In the genomic region with DNA sequence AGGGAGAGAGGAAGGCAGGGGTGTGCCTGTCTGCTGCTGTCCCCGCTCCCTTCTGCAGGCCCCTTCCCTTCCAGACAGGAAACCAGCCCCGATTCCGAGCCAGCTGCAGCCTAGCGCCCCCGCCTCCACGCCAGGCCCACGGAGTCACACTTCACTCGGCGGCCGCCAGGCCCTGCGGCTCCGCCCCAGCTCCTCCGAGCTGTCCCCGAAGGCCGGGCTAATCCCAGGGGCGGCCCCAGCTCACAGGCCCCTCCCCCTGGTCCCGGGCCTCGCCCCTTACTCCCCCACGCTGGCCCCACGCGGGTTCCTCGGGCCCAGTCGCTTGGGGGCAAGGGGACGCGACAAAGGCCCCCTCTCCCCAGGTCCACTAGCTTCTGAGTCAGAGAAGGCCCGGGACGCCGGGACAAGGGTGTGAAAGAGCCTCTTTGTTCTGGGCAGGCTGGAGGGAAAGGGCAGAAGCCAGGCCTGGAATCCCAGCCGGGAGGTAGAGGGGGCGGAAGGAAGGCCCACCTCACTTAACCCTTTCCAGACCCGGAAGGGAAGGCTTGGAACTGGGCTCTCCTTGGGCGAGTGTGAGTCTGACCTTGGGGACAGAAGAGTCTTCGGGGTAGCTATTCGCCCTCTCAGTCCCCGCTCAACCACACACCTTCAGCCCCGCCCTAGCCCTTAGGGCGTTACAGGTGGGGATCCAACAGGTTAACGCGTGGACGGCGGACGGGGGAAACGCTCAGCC, we compare ENCODE assay signal across 8 cellular contexts. TPM values are rescaled to one million over a fixed set of nuclear protein-coding genes. Genes with fewer than 3 reads are reported as not detected.
DNase-seq lines count a peak whose midpoint lies in the region; ATAC-seq and TF ChIP-seq lines count a peak whose summit lies in the region.

No MANE protein-coding gene starts in this region.

- H3K9me3 ChIP-seq in gastroesophageal sphincter (no peaks in the 10 kb centered on the region), vagina (no peaks in the 10 kb centered on the region)

- no peaks in the 10 kb centered on the region for H3K36me3 Mint-ChIP-seq in activated naive CD4-positive, alpha-beta T cell treated with anti-CD3 and anti-CD28 coated beads for 36 hours (ENCODE audit: low read depth)
- peaks cover 7% of the 10 kb centered on the region for H3K36me3 Mint-ChIP-seq in neural crest cell (ENCODE audit: low read depth)

- peaks cover 37% of the 10 kb centered on the region for H3K27me3 Mint-ChIP-seq in activated naive CD4-positive, alpha-beta T cell treated with anti-CD3 and anti-CD28 coated beads for 36 hours (ENCODE audit: low read depth)
- H3K27me3 Mint-ChIP-seq in neural crest cell (ENCODE audit: low read depth) = peaks cover 42% of the 10 kb centered on the region

- H3K9me3 Mint-ChIP-seq in activated naive CD4-positive, alpha-beta T cell treated with anti-CD3 and anti-CD28 coated beads for 36 hours = no peaks in the 10 kb centered on the region
- no peaks in the 10 kb centered on the region for H3K9me3 Mint-ChIP-seq in neural crest cell

- TF ChIP-seq POLR2A in gastroesophageal sphincter (IDR thresholded peaks at IDR 0.05) (peak; percentile 22 to 37), vagina (IDR thresholded peaks at IDR 0.05) (peak in 1 of 2 donors; percentile 42)

- CTCF ChIA-PET in activated naive CD4-positive, alpha-beta T cell treated with anti-CD3 and anti-CD28 coated beads for 36 hours (lab: Charles Lee) = interaction anchor here (0.6 to 1.1 kb wide), 4 partner anchors 13 to 1287 kb away, joined by 3 to 4 read pairs (median 3); no protein-coding TSS in a partner anchor

- no peak for TF ChIP-seq EP300 in gastroesophageal sphincter (IDR thresholded peaks at IDR 0.05)

- intact Hi-C loops in activated naive CD4-positive, alpha-beta T cell treated with anti-CD3 and anti-CD28 coated beads for 36 hours (cut with micrococcal nuclease) = loop anchor here (1.0 kb wide), 1 partner anchor 40 kb away; no protein-coding TSS in a partner anchor
- intact Hi-C loops in vagina (cut with DNase I) = no loop called here

- no peak overlapping the region for H3K27ac Mint-ChIP-seq in activated naive CD4-positive, alpha-beta T cell treated with anti-CD3 and anti-CD28 coated beads for 36 hours
- peak overlapping the region; percentile 98 for H3K27ac Mint-ChIP-seq in neural crest cell (ENCODE audit: unreplicated experiment)

- peak overlapping the region; percentile 48 to 49 for H3K4me3 ChIP-seq in gastroesophageal sphincter
- H3K4me3 ChIP-seq in vagina = peak overlapping the region; percentile 47 to 58

- ATAC-seq in GM19467 (IDR thresholded peaks at IDR 0.05; ENCODE audit: unreplicated experiment) = peak; percentile 85
- peak; percentile 83 for ATAC-seq in HG03520 (IDR thresholded peaks at IDR 0.05; ENCODE audit: unreplicated experiment)
- ATAC-seq in gastroesophageal sphincter = peak; percentile 95

- peak overlapping the region; percentile 22 for H3K4me3 Mint-ChIP-seq in activated naive CD4-positive, alpha-beta T cell treated with anti-CD3 and anti-CD28 coated beads for 36 hours
- peak overlapping the region; percentile 94 for H3K4me3 Mint-ChIP-seq in neural crest cell

- H3K27me3 ChIP-seq in gastroesophageal sphincter (peaks cover 29% of the 10 kb centered on the region), vagina (no peaks in the 10 kb centered on the region)

- H3K4me1 Mint-ChIP-seq in activated naive CD4-positive, alpha-beta T cell treated with anti-CD3 and anti-CD28 coated beads for 36 hours (ENCODE audit: low read depth) = peaks cover 15% of the 10 kb centered on the region
- H3K4me1 Mint-ChIP-seq in neural crest cell = peaks cover 48% of the 10 kb centered on the region

- no peaks in the 10 kb centered on the region for H3K36me3 ChIP-seq in gastroesophageal sphincter
- H3K36me3 ChIP-seq in vagina = no peaks in the 10 kb centered on the region

- peak in 3 of 4 experiments; percentile 33 to 67 (median 57) for TF ChIP-seq CTCF in gastroesophageal sphincter (IDR thresholded peaks at IDR 0.05)
- TF ChIP-seq CTCF in neural crest cell (conservative IDR thresholded peaks at IDR 0.05) = peak; percentile 42
- peak in 1 of 3 experiments; percentile 21 for TF ChIP-seq CTCF in vagina (IDR thresholded peaks at IDR 0.05)

- H3K27ac ChIP-seq in gastroesophageal sphincter (peak overlapping the region; percentile 15 to 88 (median 77)), vagina (peak overlapping the region; percentile 81)

- no CpG with 5 or more reads among the region's 43 CpGs for WGBS in gastroesophageal sphincter (ENCODE audit: low coverage in 1 of 2), 2 donors

- DNase-seq in DMS79 treated with DMSO at 0.1 percent for 48 hours (lab: John Stamatoyannopoulos, UW) = peak; percentile 85
- DNase-seq in NOMO-1 treated with DMSO at 0.1 percent for 48 hours (lab: John Stamatoyannopoulos, UW; ENCODE audit: unreplicated experiment) = peak; percentile 73
- peak; percentile 65 for DNase-seq in activated naive CD4-positive, alpha-beta T cell treated with anti-CD3 and anti-CD28 coated beads for 36 hours
- peak; percentile 85 for DNase-seq in neural crest cell (ENCODE audit: low read depth, low spot score)
- peak in 1 of 2 donors; percentile 92 for DNase-seq in vagina (ENCODE audit: extremely low spot score in 2 of 2)

- H3K4me1 ChIP-seq in gastroesophageal sphincter (peaks cover 0 to 66% (median 13%) of the 10 kb centered on the region in 3 donors), vagina (peaks cover 44% of the 10 kb centered on the region)

RNA-seq across cellular contexts. Expression of a gene that starts 1.2 kb away (rescaled TPM):
- 1 to 10 TPM in 1 of 2 experiments, under 1 TPM in 1; 0.95 to 1.6 TPM for total RNA-seq in activated naive CD4-positive, alpha-beta T cell treated with anti-CD3 and anti-CD28 coated beads for 36 hours
- 10 to 100 TPM; 10.9 to 17.3 (median 14.0) TPM for total RNA-seq in gastroesophageal sphincter
- total RNA-seq in neural crest cell = 61.2 and 62.0 TPM in 2 replicates
- total RNA-seq in vagina = 24.6 TPM

RNA-seq across cellular contexts. Expression of a gene that starts 14.3 kb away (rescaled TPM):
- 10 to 100 TPM; 26.5 to 28.3 TPM for total RNA-seq in activated naive CD4-positive, alpha-beta T cell treated with anti-CD3 and anti-CD28 coated beads for 36 hours
- 10 to 100 TPM; 14.3 to 26.4 (median 19.2) TPM for total RNA-seq in gastroesophageal sphincter
- 31.3 and 33.1 TPM in 2 replicates for total RNA-seq in neural crest cell
- total RNA-seq in vagina = 32.7 TPM

RNA-seq across cellular contexts. Expression of a gene that starts 17.7 kb away (rescaled TPM):
- total RNA-seq in activated naive CD4-positive, alpha-beta T cell treated with anti-CD3 and anti-CD28 coated beads for 36 hours = 10 to 100 TPM; 39.4 to 40.0 TPM
- total RNA-seq in gastroesophageal sphincter (10 to 100 TPM; 44.2 to 91.5 (median 47.0) TPM), neural crest cell (86.7 and 89.7 TPM in 2 replicates), vagina (63.1 TPM)

RNA-seq across cellular contexts. Expression of a gene that starts 19.0 kb away (rescaled TPM):
- 10 to 100 TPM; 67.2 to 70.8 TPM for total RNA-seq in activated naive CD4-positive, alpha-beta T cell treated with anti-CD3 and anti-CD28 coated beads for 36 hours
- total RNA-seq in gastroesophageal sphincter = 10 to 100 TPM in 1 of 4 donors, 1 to 10 TPM in 3; 4.2 to 12.4 (median 8.8) TPM
- total RNA-seq in neural crest cell = 56.9 and 57.8 TPM in 2 replicates
- total RNA-seq in vagina = 8.8 TPM

RNA-seq across cellular contexts. Expression of a gene that starts 19.1 kb away (rescaled TPM):
- 1 to 10 TPM; 2.6 to 3.4 TPM for total RNA-seq in activated naive CD4-positive, alpha-beta T cell treated with anti-CD3 and anti-CD28 coated beads for 36 hours
- total RNA-seq in gastroesophageal sphincter = 1 to 10 TPM in 3 of 4 donors, under 1 TPM in 1; 0.62 to 1.4 (median 1.2) TPM
- total RNA-seq in neural crest cell = 7.3 and 7.9 TPM in 2 replicates
- 2.7 TPM for total RNA-seq in vagina
